Comparison of ENCODE assay signal across 2 cellular contexts in genomic region chr17:64915244-64915643, GRCh38.
TF ChIP-seq lines count a peak whose summit lies in the region.

No MANE protein-coding gene starts in this region.

TF ChIP-seq in GM12878, 131 proteins besides CTCF, POLR2A, EP300 and RAD21:
- peak; percentile 49; the same call in 1 of the 2 replicates for TF ChIP-seq ZBTB40 (IDR thresholded peaks at IDR 0.05; ENCODE audit: borderline replicate concordance)

TF ChIP-seq in K562, 482 proteins besides CTCF, POLR2A, EP300 and RAD21:
- peak; percentile 76 for TF ChIP-seq ZBTB40 (IDR thresholded peaks at IDR 0.05)
- peak; percentile 83 for TF ChIP-seq ZBTB40 (CRISPR knock-in tag; IDR thresholded peaks at IDR 0.05)
